Comparison of ENCODE assay signal across 31 cellular contexts in genomic region chr5:139797335-139797734, GRCh38. TPM values are rescaled to one million over a fixed set of nuclear protein-coding genes. Genes with fewer than 3 reads are reported as not detected.
"Had no signal": no experiment of that assay in that cellular context is flagged by ENCODE, and none has a peak within 500 bp of the region (broad histone marks: within the 10 kb centered on the region; RNA-seq: fewer than 3 reads in every experiment).

No MANE protein-coding gene starts in this region.

- ATAC-seq: activated CD4-positive, alpha-beta T cell treated with anti-CD3 and anti-CD28 coated beads for 36 hours; activated CD4-positive, CD25-positive, alpha-beta regulatory T cell treated with anti-CD3 and anti-CD28 coated beads, Interleukin-2, amount 50 U/mL, for 24 hours; activated naive CD4-positive, alpha-beta T cell treated with anti-CD3 and anti-CD28 coated beads, Interleukin-2, amount 50 U/mL, for 72 hours; activated T-cell treated with anti-CD3 and anti-CD28 coated beads, Interleukin-2, amount 50 U/mL, for 4 hours; body of pancreas; WTC11 had no signal

- H3K4me3 Mint-ChIP-seq: activated CD4-positive, alpha-beta T cell treated with anti-CD3 and anti-CD28 coated beads for 36 hours; activated CD4-positive, alpha-beta T cell treated with anti-CD3 and anti-CD28 coated beads, Interleukin-2, amount 10 ng/mL, durations not matched to agents 7 days and 5 days; activated T-helper 1 cell treated with anti-CD3 and anti-CD28 coated beads, Interleukin-12 subunit alpha, Interleukin-12 subunit beta, Interleukin-2, Interleukin-4 antibody, amounts not matched to agents 30 ng/mL and 10 ng/mL and 1 ng/mL, durations not matched to agents 14 hours and 24 hours and 36 hours; T-helper 1 cell treated with Interleukin-12 subunit alpha and Interleukin-12 subunit beta and Interleukin-4 antibody, amounts not matched to agents 30 μg/mL and 1 μg/mL, for 36 hours; T-helper 2 cell treated with Interferon-gamma antibody and Interleukin-4, amounts not matched to agents 5 μg/mL and 100 μg/mL, for 36 hours had no signal

- H3K9me3 ChIP-seq: adrenal gland, body of pancreas, MG63, SJSA1, SK-N-SH had no signal

- H3K27ac Mint-ChIP-seq: activated CD4-positive, alpha-beta T cell treated with anti-CD3 and anti-CD28 coated beads for 36 hours; activated CD4-positive, alpha-beta T cell treated with anti-CD3 and anti-CD28 coated beads, Interleukin-2, amount 10 ng/mL, durations not matched to agents 7 days and 5 days; activated naive CD4-positive, alpha-beta T cell treated with anti-CD3 and anti-CD28 coated beads for 36 hours; activated naive CD4-positive, alpha-beta T cell treated with anti-CD3 and anti-CD28 coated beads, Interleukin-2, amount 50 U/mL, for 72 hours; activated T-helper 1 cell treated with anti-CD3 and anti-CD28 coated beads, Interleukin-12 subunit alpha, Interleukin-12 subunit beta, Interleukin-2, Interleukin-4 antibody, amounts not matched to agents 30 ng/mL and 10 ng/mL and 1 ng/mL, durations not matched to agents 14 hours and 24 hours and 36 hours; T-helper 1 cell treated with Interleukin-12 subunit alpha and Interleukin-12 subunit beta and Interleukin-4 antibody, amounts not matched to agents 30 μg/mL and 1 μg/mL, for 36 hours; T-helper 2 cell treated with Interferon-gamma antibody and Interleukin-4, amounts not matched to agents 5 μg/mL and 100 μg/mL, for 36 hours; WTC11 had no signal

- DNase-seq: activated CD4-positive, alpha-beta T cell treated with anti-CD3 and anti-CD28 coated beads for 36 hours; activated CD4-positive, alpha-beta T cell treated with anti-CD3 and anti-CD28 coated beads, Interleukin-2, amount 10 ng/mL, durations not matched to agents 7 days and 5 days; activated CD4-positive, alpha-beta T cell treated with anti-CD3 and anti-CD28 coated beads, Interleukin-2, amount 50 U/mL, for 48 hours; activated CD8-positive, alpha-beta memory T cell treated with anti-CD3 and anti-CD28 coated beads, Interleukin-2, amount 50 U/mL, for 4 hours; activated gamma-delta T cell treated with Interleukin-2 at 50 U/mL for 16 hours; activated naive CD4-positive, alpha-beta T cell treated with anti-CD3 and anti-CD28 coated beads for 36 hours; activated T-cell treated with anti-CD3 and anti-CD28 coated beads for 4 hours; activated T-cell treated with anti-CD3 and anti-CD28 coated beads, Interleukin-2, amount 50 U/mL, for 4 hours; adrenal gland; body of pancreas; central memory CD4-positive, alpha-beta T cell; Kasumi-1; MG63; MV-4-11; NCI-H1092; NCI-H1436 treated with DMSO at 0.1 percent for 48 hours; NCI-H187; NCI-H2081; NCI-H226; NCI-H446 treated with DMSO at 0.1 percent for 48 hours; NCI-H69; SHP77 treated with DMSO at 0.1 percent for 48 hours; SK-N-SH had no signal

- H3K4me2 ChIP-seq: SK-N-SH had no signal

- H3K36me3 Mint-ChIP-seq: activated naive CD4-positive, alpha-beta T cell treated with anti-CD3 and anti-CD28 coated beads, Interleukin-2, amount 50 U/mL, for 72 hours; WTC11 had no signal

- H3K9me3 Mint-ChIP-seq: activated CD4-positive, alpha-beta T cell treated with anti-CD3 and anti-CD28 coated beads, Interleukin-2, amount 10 ng/mL, durations not matched to agents 7 days and 5 days; activated naive CD4-positive, alpha-beta T cell treated with anti-CD3 and anti-CD28 coated beads for 36 hours; activated naive CD4-positive, alpha-beta T cell treated with anti-CD3 and anti-CD28 coated beads, Interleukin-2, amount 50 U/mL, for 72 hours; activated T-cell treated with anti-CD3 and anti-CD28 coated beads, Interleukin-2, amount 50 U/mL, for 4 hours; activated T-helper 1 cell treated with anti-CD3 and anti-CD28 coated beads, Interleukin-12 subunit alpha, Interleukin-12 subunit beta, Interleukin-2, Interleukin-4 antibody, amounts not matched to agents 30 ng/mL and 10 ng/mL and 1 ng/mL, durations not matched to agents 14 hours and 24 hours and 36 hours; T-helper 1 cell treated with Interleukin-12 subunit alpha and Interleukin-12 subunit beta and Interleukin-4 antibody, amounts not matched to agents 30 μg/mL and 1 μg/mL, for 36 hours; T-helper 2 cell treated with Interferon-gamma antibody and Interleukin-4, amounts not matched to agents 5 μg/mL and 100 μg/mL, for 36 hours; WTC11 had no signal

- H3K36me3 ChIP-seq: adrenal gland, MG63, SJSA1 had no signal

- H3K27ac ChIP-seq: adrenal gland, body of pancreas, SJSA1 had no signal

- H3K4me3 ChIP-seq: adrenal gland, body of pancreas, MG63, SJSA1 had no signal

RNA-seq across cellular contexts. Expression of gene PSD2, which starts 1.7 kb away (rescaled TPM):
- total RNA-seq: activated CD4-positive, alpha-beta T cell treated with anti-CD3 and anti-CD28 coated beads for 36 hours; activated CD4-positive, alpha-beta T cell treated with anti-CD3 and anti-CD28 coated beads, Interleukin-2, amount 10 ng/mL, durations not matched to agents 7 days and 5 days; activated naive CD4-positive, alpha-beta T cell treated with anti-CD3 and anti-CD28 coated beads for 36 hours; activated naive CD4-positive, alpha-beta T cell treated with anti-CD3 and anti-CD28 coated beads, Interleukin-2, amount 50 U/mL, for 72 hours; activated T-cell treated with anti-CD3 and anti-CD28 coated beads, Interleukin-2, amount 50 U/mL, for 4 hours; activated T-helper 1 cell treated with anti-CD3 and anti-CD28 coated beads, Interleukin-12 subunit alpha, Interleukin-12 subunit beta, Interleukin-2, Interleukin-4 antibody, amounts not matched to agents 30 ng/mL and 10 ng/mL and 1 ng/mL, durations not matched to agents 14 hours and 24 hours and 36 hours; RPMI7951 had no signal
